In the genomic region with DNA sequence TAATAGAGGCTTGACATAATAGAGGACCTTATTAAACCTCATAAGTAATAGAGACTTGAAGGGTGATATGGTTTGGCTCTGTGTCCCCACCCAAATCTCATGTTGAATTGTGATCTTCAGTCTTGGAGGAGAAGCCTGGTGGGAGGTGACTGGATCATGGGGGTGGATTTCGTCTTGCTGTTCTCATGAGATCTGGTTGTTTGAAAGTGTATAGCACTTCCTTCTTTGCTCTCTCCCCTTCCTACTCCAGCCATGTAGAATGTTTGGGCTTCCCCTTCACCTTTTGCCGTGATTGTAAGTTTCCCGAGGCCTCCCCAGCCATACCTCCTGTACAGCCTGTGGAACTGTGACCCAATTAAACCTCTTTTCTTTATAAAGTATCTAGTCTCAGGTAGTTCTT, we compare ENCODE assay signal across 8 cellular contexts. TPM values are rescaled to one million over a fixed set of nuclear protein-coding genes. Genes with fewer than 3 reads are reported as not detected.
A peak's percentile ranks its signal among the peaks of the same experiment; 100 is the strongest.
DNase-seq lines count a peak whose midpoint lies in the region; ATAC-seq and TF ChIP-seq lines count a peak whose summit lies in the region.

No MANE protein-coding gene starts in this region.

- H3K9me2 ChIP-seq in GM23248 (ENCODE audit: insufficient read depth) = no peaks in the 10 kb centered on the region

- H3K9me3 ChIP-seq in GM23248 (ENCODE audit: low read depth) (no peaks in the 10 kb centered on the region), T-helper 17 cell (ENCODE audit: control insufficient read depth, low read length, poor library complexity, severe bottlenecking) (no peaks in the 10 kb centered on the region), smooth muscle cell (replicated peaks; ENCODE audit: low read depth) (no peaks in the 10 kb centered on the region), MG63 (no peaks in the 10 kb centered on the region)

- H3K79me2 ChIP-seq in GM23248 (ENCODE audit: insufficient read depth) (peaks cover 96% of the 10 kb centered on the region), smooth muscle cell (ENCODE audit: low read depth) (peaks cover 80% of the 10 kb centered on the region)

- no peak overlapping the region for H3K4me2 ChIP-seq in GM23248 (ENCODE audit: unreplicated experiment)
- H3K4me2 ChIP-seq in smooth muscle cell = no peak overlapping the region

- DNase-seq in activated T-cell treated with anti-CD3 and anti-CD28 coated beads, Interleukin-2, amount 50 U/mL, for 72 hours = no peak
- DNase-seq in activated T-cell treated with anti-CD3 and anti-CD28 coated beads, Interleukin-2, amount 50 U/mL, for 48 hours = no peak
- DNase-seq in GM23248 (no peak), T-helper 17 cell (no peak), smooth muscle cell (lab: John Stamatoyannopoulos, UW; ENCODE audit: unreplicated experiment) (no peak), MG63 (no peak), NCI-H2196 treated with DMSO at 0.1 percent for 48 hours (lab: John Stamatoyannopoulos, UW; ENCODE audit: unreplicated experiment) (no peak), occipital lobe (lab: John Stamatoyannopoulos, UW) (no peak)

- no peak overlapping the region for H2AFZ ChIP-seq in GM23248
- no peak overlapping the region for H2AFZ ChIP-seq in smooth muscle cell (ENCODE audit: low read depth)

- no peaks in the 10 kb centered on the region for H3K27me3 Mint-ChIP-seq in activated T-cell treated with anti-CD3 and anti-CD28 coated beads, Interleukin-2, amount 50 U/mL, for 72 hours (ENCODE audit: low read depth)
- H3K27me3 Mint-ChIP-seq in T-helper 17 cell = no peaks in the 10 kb centered on the region

- H3K36me3 ChIP-seq in GM23248 (ENCODE audit: low read depth) (0 out of 2 replicates have a peak, but pooled peaks cover 8% of the 10 kb centered on the region), smooth muscle cell (ENCODE audit: low read depth) (peaks cover 8% of the 10 kb centered on the region), MG63 (peaks cover 6% of the 10 kb centered on the region)

- in situ Hi-C loops in GM23248 (cut with MboI) = loop anchor here (25.0 kb wide), 1 partner anchor 415 kb away; a partner anchor contains a TSS

- 96 to 98% methylated on average over 3 of the region's 3 CpGs for WGBS in GM23248 (ENCODE audit: low coverage in 1 of 2, low lambda C conversion rate in 2 of 2, missing lambda C conversion rate in 2 of 2), 2 experiments
- 90% methylated on average over 3 of the region's 3 CpGs for WGBS in smooth muscle cell (ENCODE audit: low lambda C conversion rate)

- H3K27me3 ChIP-seq in GM23248 (replicated peaks; ENCODE audit: insufficient read depth) (no peaks in the 10 kb centered on the region), smooth muscle cell (ENCODE audit: low read depth) (no peaks in the 10 kb centered on the region), MG63 (no peaks in the 10 kb centered on the region)

- H3K9ac ChIP-seq in GM23248 (no peak overlapping the region), smooth muscle cell (ENCODE audit: low read depth) (no peak overlapping the region)

- H4K20me1 ChIP-seq in GM23248 (ENCODE audit: insufficient read depth) (no peaks in the 10 kb centered on the region), smooth muscle cell (ENCODE audit: low read depth) (peaks cover 69% of the 10 kb centered on the region)

- peaks cover 0 to 2% of the 10 kb centered on the region in 2 donors for H3K36me3 Mint-ChIP-seq in activated T-cell treated with anti-CD3 and anti-CD28 coated beads, Interleukin-2, amount 50 U/mL, for 72 hours (ENCODE audit: insufficient read depth in 2 of 2)
- H3K36me3 Mint-ChIP-seq in T-helper 17 cell (ENCODE audit: low read depth) = peaks cover 3% of the 10 kb centered on the region

- H3K27ac ChIP-seq in GM23248 = peak overlapping the region; percentile 40
- H3K27ac ChIP-seq in smooth muscle cell (ENCODE audit: low read depth) = peak overlapping the region; percentile 19

- peaks cover 34% of the 10 kb centered on the region for H3K4me1 ChIP-seq in GM23248 (ENCODE audit: insufficient read depth)
- peaks cover 11% of the 10 kb centered on the region for H3K4me1 ChIP-seq in smooth muscle cell (ENCODE audit: low read depth)

- peaks cover 11% of the 10 kb centered on the region for H3F3A ChIP-seq in GM23248 (ENCODE audit: insufficient read depth)
- peaks cover 4% of the 10 kb centered on the region for H3F3A ChIP-seq in smooth muscle cell (ENCODE audit: low read depth)

- peaks cover 45% of the 10 kb centered on the region for H3K4me1 Mint-ChIP-seq in activated T-cell treated with anti-CD3 and anti-CD28 coated beads, Interleukin-2, amount 50 U/mL, for 72 hours (ENCODE audit: low read depth)
- H3K4me1 Mint-ChIP-seq in T-helper 17 cell = peaks cover 24% of the 10 kb centered on the region

- H3K4me3 ChIP-seq in GM23248 = no peak overlapping the region
- H3K4me3 ChIP-seq in smooth muscle cell = no peak overlapping the region
- H3K4me3 ChIP-seq in MG63 = no peak overlapping the region

- no peak for TF ChIP-seq CTCF in smooth muscle cell (IDR thresholded peaks at IDR 0.05; ENCODE audit: borderline replicate concordance, insufficient read depth, poor library complexity, severe bottlenecking)

- ATAC-seq in activated T-cell treated with anti-CD3 and anti-CD28 coated beads, Interleukin-2, amount 50 U/mL, for 72 hours (replicated peaks in 1 of 2) = peak; percentile 9 to 14
- ATAC-seq in T-helper 17 cell = peak; percentile 46

- H3K9me3 Mint-ChIP-seq in activated T-cell treated with anti-CD3 and anti-CD28 coated beads, Interleukin-2, amount 50 U/mL, for 72 hours = no peaks in the 10 kb centered on the region

- H3K27ac Mint-ChIP-seq in activated T-cell treated with anti-CD3 and anti-CD28 coated beads, Interleukin-2, amount 50 U/mL, for 72 hours = peak overlapping the region; percentile 95
- H3K27ac Mint-ChIP-seq in T-helper 17 cell = peak overlapping the region; percentile 89

- H3K4me3 Mint-ChIP-seq in activated T-cell treated with anti-CD3 and anti-CD28 coated beads, Interleukin-2, amount 50 U/mL, for 72 hours = peak overlapping the region; percentile 72 to 78
- no peak overlapping the region for H3K4me3 Mint-ChIP-seq in T-helper 17 cell

RNA-seq across cellular contexts. Expression of a gene that starts 8.6 kb away (rescaled TPM):
- 10 to 100 TPM; 16.3 to 17.5 TPM for total RNA-seq in activated T-cell treated with anti-CD3 and anti-CD28 coated beads, Interleukin-2, amount 50 U/mL, for 72 hours
- 56.5 and 58.3 TPM in 2 replicates for total RNA-seq in GM23248 (2014; rRNA removed; shearing (Covaris generic))
- polyA plus RNA-seq in GM23248 (2016; fragmentation: Nextera tagmentation; extraction: Ambion mirVana) (53.9 and 54.0 TPM in 2 replicates), smooth muscle cell (37.6 and 38.0 TPM in 2 replicates)
- total RNA-seq in T-helper 17 cell (1 to 10 TPM; 4.6 to 5.5 TPM), smooth muscle cell (51.8 and 55.1 TPM in 2 replicates), occipital lobe (36.8 TPM)
- 40.4 and 43.5 TPM in 2 replicates for total RNA-seq in MG63 (2014; rRNA removed; shearing (Covaris generic); ENCODE audit: low replicate concordance)

RNA-seq across cellular contexts. Expression of a gene that starts 41.2 kb away (rescaled TPM):
- total RNA-seq in activated T-cell treated with anti-CD3 and anti-CD28 coated beads, Interleukin-2, amount 50 U/mL, for 72 hours = 100 to 1,000 TPM; 138 to 148 TPM
- total RNA-seq in GM23248 (2014; rRNA removed; shearing (Covaris generic)) = 68.2 and 77.8 TPM in 2 replicates
- 24.1 and 24.7 TPM in 2 replicates for polyA plus RNA-seq in GM23248 (2016; fragmentation: Nextera tagmentation; extraction: Ambion mirVana)
- 100 to 1,000 TPM; 130 to 134 TPM for total RNA-seq in T-helper 17 cell
- 47.7 and 52.3 TPM in 2 replicates for total RNA-seq in smooth muscle cell
- polyA plus RNA-seq in smooth muscle cell = 9.9 and 11.0 TPM in 2 replicates
- 68.3 and 94.6 TPM in 2 replicates for total RNA-seq in MG63 (2014; rRNA removed; shearing (Covaris generic); ENCODE audit: low replicate concordance)
- total RNA-seq in occipital lobe = 49.4 TPM
